In the genomic region with DNA sequence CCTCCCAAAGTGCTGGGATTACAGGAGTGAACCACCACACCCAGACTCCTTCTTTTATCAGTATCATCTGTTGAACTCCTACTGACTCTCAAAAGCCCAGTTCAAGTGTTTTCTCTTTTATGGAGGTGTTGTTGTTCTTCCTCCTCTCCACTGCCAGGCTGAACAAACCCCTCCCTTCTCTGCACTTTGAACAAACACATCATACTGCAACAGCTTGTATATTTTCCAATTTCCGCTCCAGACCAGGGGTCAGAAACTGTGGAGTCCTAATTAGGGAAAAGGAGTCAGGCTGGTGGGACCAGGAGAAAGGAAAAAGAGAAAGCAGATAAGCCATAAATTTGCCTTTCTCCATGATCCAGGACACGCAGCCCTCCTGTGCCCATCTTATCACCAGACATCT, we compare ENCODE assay signal across 1 cellular context.
TF ChIP-seq lines count a peak whose summit lies in the region.

No MANE protein-coding gene starts in this region.

TF ChIP-seq in HepG2, 621 proteins besides CTCF, POLR2A, EP300 and RAD21 (continued from another document):
- peak; percentile 39; the same call in 1 of the 2 replicates for TF ChIP-seq MED1 (CRISPR knock-in tag; IDR thresholded peaks at IDR 0.05)
- TF ChIP-seq ZNF644 (CRISPR knock-in tag; IDR thresholded peaks at IDR 0.05; ENCODE audit: low read depth): no peak
- no peak for TF ChIP-seq ZNF326 (CRISPR knock-in tag; IDR thresholded peaks at IDR 0.05; ENCODE audit: borderline replicate concordance)
- TF ChIP-seq ZNF350 (CRISPR knock-in tag; IDR thresholded peaks at IDR 0.05; ENCODE audit: borderline replicate concordance, low read depth): no peak
- no peak for TF ChIP-seq HOXD1 (CRISPR knock-in tag; IDR thresholded peaks at IDR 0.05)
- TF ChIP-seq ZNF629 (CRISPR knock-in tag; conservative IDR thresholded peaks at IDR 0.05): no peak
- peak; percentile 40; the same call in 1 of the 2 replicates for TF ChIP-seq SAP130 (CRISPR knock-in tag; IDR thresholded peaks at IDR 0.05; ENCODE audit: low read depth)
- no peak for TF ChIP-seq ZNF232 (CRISPR knock-in tag; IDR thresholded peaks at IDR 0.05; ENCODE audit: borderline replicate concordance)
- no peak for TF ChIP-seq WIZ (CRISPR knock-in tag; IDR thresholded peaks at IDR 0.05)
- TF ChIP-seq ZNF780A (CRISPR knock-in tag; IDR thresholded peaks at IDR 0.05): no peak
- TF ChIP-seq TCF7L2 (IDR thresholded peaks at IDR 0.05; ENCODE audit: low read depth, low read length): no peak
- TF ChIP-seq, protein P1, sequence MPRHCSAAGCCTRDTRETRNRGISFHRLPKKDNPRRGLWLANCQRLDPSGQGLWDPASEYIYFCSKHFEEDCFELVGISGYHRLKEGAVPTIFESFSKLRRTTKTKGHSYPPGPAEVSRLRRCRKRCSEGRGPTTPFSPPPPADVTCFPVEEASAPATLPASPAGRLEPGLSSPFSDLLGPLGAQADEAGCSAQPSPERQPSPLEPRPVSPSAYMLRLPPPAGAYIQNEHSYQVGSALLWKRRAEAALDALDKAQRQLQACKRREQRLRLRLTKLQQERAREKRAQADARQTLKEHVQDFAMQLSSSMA (CRISPR knock-in tag; IDR thresholded peaks at IDR 0.05): no peak
- no peak for TF ChIP-seq KDM1A (CRISPR knock-in tag; IDR thresholded peaks at IDR 0.05)
- 0 out of 2 replicates have a peak, but pooled peaks have one; percentile 18 for TF ChIP-seq FOXA3 (CRISPR knock-in tag; IDR thresholded peaks at IDR 0.05)
- TF ChIP-seq DNMT3B (CRISPR knock-in tag; conservative IDR thresholded peaks at IDR 0.05): no peak
- TF ChIP-seq, protein P2, sequence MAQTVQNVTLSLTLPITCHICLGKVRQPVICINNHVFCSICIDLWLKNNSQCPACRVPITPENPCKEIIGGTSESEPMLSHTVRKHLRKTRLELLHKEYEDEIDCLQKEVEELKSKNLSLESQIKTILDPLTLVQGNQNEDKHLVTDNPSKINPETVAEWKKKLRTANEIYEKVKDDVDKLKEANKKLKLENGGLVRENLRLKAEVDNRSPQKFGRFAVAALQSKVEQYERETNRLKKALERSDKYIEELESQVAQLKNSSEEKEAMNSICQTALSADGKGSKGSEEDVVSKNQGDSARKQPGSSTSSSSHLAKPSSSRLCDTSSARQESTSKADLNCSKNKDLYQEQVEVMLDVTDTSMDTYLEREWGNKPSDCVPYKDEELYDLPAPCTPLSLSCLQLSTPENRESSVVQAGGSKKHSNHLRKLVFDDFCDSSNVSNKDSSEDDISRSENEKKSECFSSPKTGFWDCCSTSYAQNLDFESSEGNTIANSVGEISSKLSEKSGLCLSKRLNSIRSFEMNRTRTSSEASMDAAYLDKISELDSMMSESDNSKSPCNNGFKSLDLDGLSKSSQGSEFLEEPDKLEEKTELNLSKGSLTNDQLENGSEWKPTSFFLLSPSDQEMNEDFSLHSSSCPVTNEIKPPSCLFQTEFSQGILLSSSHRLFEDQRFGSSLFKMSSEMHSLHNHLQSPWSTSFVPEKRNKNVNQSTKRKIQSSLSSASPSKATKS (CRISPR knock-in tag; IDR thresholded peaks at IDR 0.05): no peak
- no peak for TF ChIP-seq CBX2 (IDR thresholded peaks at IDR 0.05; ENCODE audit: low read depth, low read length)
- no peak for TF ChIP-seq CBX2 (CRISPR knock-in tag; IDR thresholded peaks at IDR 0.05; ENCODE audit: low read depth)
- TF ChIP-seq REPIN1 (CRISPR knock-in tag; IDR thresholded peaks at IDR 0.05; ENCODE audit: borderline replicate concordance, low read depth): no peak
- 0 out of 2 replicates have a peak, but pooled peaks have one; percentile 28 for TF ChIP-seq SRF (IDR thresholded peaks at IDR 0.05; ENCODE audit: low read depth, low read length)
- TF ChIP-seq ZNF17 (CRISPR knock-in tag; IDR thresholded peaks at IDR 0.05): no peak
- peak; percentile 78 for TF ChIP-seq MIXL1 (CRISPR knock-in tag; IDR thresholded peaks at IDR 0.05)
- no peak for TF ChIP-seq FOXC1 (CRISPR knock-in tag; IDR thresholded peaks at IDR 0.05; ENCODE audit: borderline replicate concordance)
- no peak for TF ChIP-seq NCOA1 (CRISPR knock-in tag; IDR thresholded peaks at IDR 0.05)
- TF ChIP-seq, protein P3, sequence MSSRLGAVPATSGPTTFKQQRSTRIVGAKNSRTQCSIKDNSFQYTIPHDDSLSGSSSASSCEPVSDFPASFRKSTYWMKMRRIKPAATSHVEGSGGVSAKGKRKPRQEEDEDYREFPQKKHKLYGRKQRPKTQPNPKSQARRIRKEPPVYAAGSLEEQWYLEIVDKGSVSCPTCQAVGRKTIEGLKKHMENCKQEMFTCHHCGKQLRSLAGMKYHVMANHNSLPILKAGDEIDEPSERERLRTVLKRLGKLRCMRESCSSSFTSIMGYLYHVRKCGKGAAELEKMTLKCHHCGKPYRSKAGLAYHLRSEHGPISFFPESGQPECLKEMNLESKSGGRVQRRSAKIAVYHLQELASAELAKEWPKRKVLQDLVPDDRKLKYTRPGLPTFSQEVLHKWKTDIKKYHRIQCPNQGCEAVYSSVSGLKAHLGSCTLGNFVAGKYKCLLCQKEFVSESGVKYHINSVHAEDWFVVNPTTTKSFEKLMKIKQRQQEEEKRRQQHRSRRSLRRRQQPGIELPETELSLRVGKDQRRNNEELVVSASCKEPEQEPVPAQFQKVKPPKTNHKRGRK (CRISPR knock-in tag; IDR thresholded peaks at IDR 0.05): no peak
- no peak for TF ChIP-seq ZNF879 (CRISPR knock-in tag; IDR thresholded peaks at IDR 0.05)
- no peak for TF ChIP-seq ZNF543 (CRISPR knock-in tag; IDR thresholded peaks at IDR 0.05)
- TF ChIP-seq, protein P4, sequence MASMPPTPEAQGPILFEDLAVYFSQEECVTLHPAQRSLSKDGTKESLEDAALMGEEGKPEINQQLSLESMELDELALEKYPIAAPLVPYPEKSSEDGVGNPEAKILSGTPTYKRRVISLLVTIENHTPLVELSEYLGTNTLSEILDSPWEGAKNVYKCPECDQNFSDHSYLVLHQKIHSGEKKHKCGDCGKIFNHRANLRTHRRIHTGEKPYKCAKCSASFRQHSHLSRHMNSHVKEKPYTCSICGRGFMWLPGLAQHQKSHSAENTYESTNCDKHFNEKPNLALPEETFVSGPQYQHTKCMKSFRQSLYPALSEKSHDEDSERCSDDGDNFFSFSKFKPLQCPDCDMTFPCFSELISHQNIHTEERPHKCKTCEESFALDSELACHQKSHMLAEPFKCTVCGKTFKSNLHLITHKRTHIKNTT (CRISPR knock-in tag; IDR thresholded peaks at IDR 0.05): no peak
- peak; percentile 29; the same call in 1 of the 2 replicates for TF ChIP-seq ELF3 (CRISPR knock-in tag; IDR thresholded peaks at IDR 0.05)
- TF ChIP-seq ZNF660 (CRISPR knock-in tag; IDR thresholded peaks at IDR 0.05; ENCODE audit: borderline replicate concordance, low read depth): no peak
- TF ChIP-seq ATM (IDR thresholded peaks at IDR 0.05; ENCODE audit: borderline replicate concordance): no peak
- TF ChIP-seq SIN3A (IDR thresholded peaks at IDR 0.05; ENCODE audit: borderline replicate concordance, low read depth, low read length): no peak
- TF ChIP-seq, protein P5, sequence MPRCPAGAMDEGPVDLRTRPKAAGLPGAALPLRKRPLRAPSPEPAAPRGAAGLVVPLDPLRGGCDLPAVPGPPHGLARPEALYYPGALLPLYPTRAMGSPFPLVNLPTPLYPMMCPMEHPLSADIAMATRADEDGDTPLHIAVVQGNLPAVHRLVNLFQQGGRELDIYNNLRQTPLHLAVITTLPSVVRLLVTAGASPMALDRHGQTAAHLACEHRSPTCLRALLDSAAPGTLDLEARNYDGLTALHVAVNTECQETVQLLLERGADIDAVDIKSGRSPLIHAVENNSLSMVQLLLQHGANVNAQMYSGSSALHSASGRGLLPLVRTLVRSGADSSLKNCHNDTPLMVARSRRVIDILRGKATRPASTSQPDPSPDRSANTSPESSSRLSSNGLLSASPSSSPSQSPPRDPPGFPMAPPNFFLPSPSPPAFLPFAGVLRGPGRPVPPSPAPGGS (CRISPR knock-in tag; IDR thresholded peaks at IDR 0.05): no peak
- TF ChIP-seq ZNF317 (CRISPR knock-in tag; IDR thresholded peaks at IDR 0.05): no peak
- TF ChIP-seq, protein P6, sequence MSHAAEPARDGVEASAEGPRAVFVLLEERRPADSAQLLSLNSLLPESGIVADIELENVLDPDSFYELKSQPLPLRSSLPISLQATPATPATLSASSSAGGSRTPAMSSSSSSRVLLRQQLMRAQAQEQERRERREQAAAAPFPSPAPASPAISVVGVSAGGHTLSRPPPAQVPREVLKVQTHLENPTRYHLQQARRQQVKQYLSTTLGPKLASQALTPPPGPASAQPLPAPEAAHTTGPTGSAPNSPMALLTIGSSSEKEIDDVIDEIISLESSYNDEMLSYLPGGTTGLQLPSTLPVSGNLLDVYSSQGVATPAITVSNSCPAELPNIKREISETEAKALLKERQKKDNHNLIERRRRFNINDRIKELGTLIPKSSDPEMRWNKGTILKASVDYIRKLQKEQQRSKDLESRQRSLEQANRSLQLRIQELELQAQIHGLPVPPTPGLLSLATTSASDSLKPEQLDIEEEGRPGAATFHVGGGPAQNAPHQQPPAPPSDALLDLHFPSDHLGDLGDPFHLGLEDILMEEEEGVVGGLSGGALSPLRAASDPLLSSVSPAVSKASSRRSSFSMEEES (CRISPR knock-in tag; IDR thresholded peaks at IDR 0.05): no peak
- TF ChIP-seq, protein P7, sequence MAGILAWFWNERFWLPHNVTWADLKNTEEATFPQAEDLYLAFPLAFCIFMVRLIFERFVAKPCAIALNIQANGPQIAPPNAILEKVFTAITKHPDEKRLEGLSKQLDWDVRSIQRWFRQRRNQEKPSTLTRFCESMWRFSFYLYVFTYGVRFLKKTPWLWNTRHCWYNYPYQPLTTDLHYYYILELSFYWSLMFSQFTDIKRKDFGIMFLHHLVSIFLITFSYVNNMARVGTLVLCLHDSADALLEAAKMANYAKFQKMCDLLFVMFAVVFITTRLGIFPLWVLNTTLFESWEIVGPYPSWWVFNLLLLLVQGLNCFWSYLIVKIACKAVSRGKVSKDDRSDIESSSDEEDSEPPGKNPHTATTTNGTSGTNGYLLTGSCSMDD (CRISPR knock-in tag; IDR thresholded peaks at IDR 0.05): no peak
- no peak for TF ChIP-seq PRPF4 (IDR thresholded peaks at IDR 0.05; ENCODE audit: low read depth, low read length, poor library complexity, severe bottlenecking)
- peak; percentile 50; the same call in 1 of the 2 replicates for TF ChIP-seq TBX2 (CRISPR knock-in tag; IDR thresholded peaks at IDR 0.05; ENCODE audit: borderline replicate concordance)
- no peak for TF ChIP-seq ZKSCAN8 (CRISPR knock-in tag; IDR thresholded peaks at IDR 0.05; ENCODE audit: borderline replicate concordance)
- TF ChIP-seq SP4 (CRISPR knock-in tag; IDR thresholded peaks at IDR 0.05): no peak
- no peak for TF ChIP-seq RNF2 (conservative IDR thresholded peaks at IDR 0.05; ENCODE audit: low read depth)
- TF ChIP-seq, protein P8, sequence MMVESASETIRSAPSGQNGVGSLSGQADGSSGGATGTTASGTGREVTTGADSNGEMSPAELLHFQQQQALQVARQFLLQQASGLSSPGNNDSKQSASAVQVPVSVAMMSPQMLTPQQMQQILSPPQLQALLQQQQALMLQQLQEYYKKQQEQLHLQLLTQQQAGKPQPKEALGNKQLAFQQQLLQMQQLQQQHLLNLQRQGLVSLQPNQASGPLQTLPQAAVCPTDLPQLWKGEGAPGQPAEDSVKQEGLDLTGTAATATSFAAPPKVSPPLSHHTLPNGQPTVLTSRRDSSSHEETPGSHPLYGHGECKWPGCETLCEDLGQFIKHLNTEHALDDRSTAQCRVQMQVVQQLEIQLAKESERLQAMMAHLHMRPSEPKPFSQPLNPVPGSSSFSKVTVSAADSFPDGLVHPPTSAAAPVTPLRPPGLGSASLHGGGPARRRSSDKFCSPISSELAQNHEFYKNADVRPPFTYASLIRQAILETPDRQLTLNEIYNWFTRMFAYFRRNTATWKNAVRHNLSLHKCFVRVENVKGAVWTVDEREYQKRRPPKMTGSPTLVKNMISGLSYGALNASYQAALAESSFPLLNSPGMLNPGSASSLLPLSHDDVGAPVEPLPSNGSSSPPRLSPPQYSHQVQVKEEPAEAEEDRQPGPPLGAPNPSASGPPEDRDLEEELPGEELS (CRISPR knock-in tag; IDR thresholded peaks at IDR 0.05): 0 out of 2 replicates have a peak, but pooled peaks have one; percentile 14
